Comparison of ENCODE assay signal across 17 cellular contexts in genomic region chr9:133105461-133105770, GRCh38.
"Had no signal": no experiment of that assay in that cellular context is flagged by ENCODE, and none has a peak within 500 bp of the region (broad histone marks: within the 10 kb centered on the region; RNA-seq: fewer than 3 reads in every experiment).

No MANE protein-coding gene starts in this region.

- H3K9me3 ChIP-seq: breast epithelium, gastrocnemius medialis, heart right ventricle, psoas muscle, thoracic aorta had no signal

- H3K27me3 Mint-ChIP-seq: activated naive CD8-positive, alpha-beta T cell treated with anti-CD3 and anti-CD28 coated beads, Interleukin-2, amount 10 ng/mL, durations not matched to agents 7 days and 5 days; naive B cell; stimulated activated naive CD8-positive, alpha-beta T cell treated with anti-CD3 and anti-CD28 coated beads, Interleukin-15, Interleukin-2, amounts not matched to agents 100 ng/mL and 50 ng/mL, for 24 hours had no signal

- H3K4me3 ChIP-seq: breast epithelium, gastrocnemius medialis, heart right ventricle, psoas muscle, thoracic aorta had no signal

- H3K9me3 Mint-ChIP-seq: activated naive CD8-positive, alpha-beta T cell treated with anti-CD3 and anti-CD28 coated beads, Interleukin-2, amount 10 ng/mL, durations not matched to agents 7 days and 5 days; mesothelial cell of epicardium; naive B cell; stimulated activated naive CD8-positive, alpha-beta T cell treated with anti-CD3 and anti-CD28 coated beads, Interleukin-15, Interleukin-2, amounts not matched to agents 100 ng/mL and 50 ng/mL, for 24 hours; T-helper 1 cell treated with Interleukin-12 subunit alpha and Interleukin-12 subunit beta and Interleukin-4 antibody, amounts not matched to agents 30 μg/mL and 1 μg/mL, for 36 hours had no signal

- H3K4me3 Mint-ChIP-seq: activated naive CD8-positive, alpha-beta T cell treated with anti-CD3 and anti-CD28 coated beads, Interleukin-2, amount 10 ng/mL, durations not matched to agents 7 days and 5 days; mesothelial cell of epicardium; naive B cell; stimulated activated naive CD8-positive, alpha-beta T cell treated with anti-CD3 and anti-CD28 coated beads, Interleukin-15, Interleukin-2, amounts not matched to agents 100 ng/mL and 50 ng/mL, for 24 hours; T-helper 1 cell treated with Interleukin-12 subunit alpha and Interleukin-12 subunit beta and Interleukin-4 antibody, amounts not matched to agents 30 μg/mL and 1 μg/mL, for 36 hours had no signal

- H3K4me1 ChIP-seq: breast epithelium, psoas muscle had no signal

- H3K27me3 ChIP-seq: breast epithelium, gastrocnemius medialis, heart right ventricle had no signal

- H3K4me1 Mint-ChIP-seq: mesothelial cell of epicardium had no signal

- DNase-seq: activated CD4-positive, alpha-beta T cell treated with anti-CD3 and anti-CD28 coated beads, Interleukin-2, amount 50 U/mL, for 1 hour; activated gamma-delta T cell; activated naive CD8-positive, alpha-beta T cell treated with anti-CD3 and anti-CD28 coated beads, Interleukin-2, amount 10 ng/mL, durations not matched to agents 7 days and 5 days; effector memory CD4-positive, alpha-beta T cell; heart right ventricle; islet precursor cell; naive B cell; stimulated activated CD4-positive, alpha-beta T cell treated with anti-CD3 and anti-CD28 coated beads, Interleukin-4, amount 100 ng/mL, for 24 hours had no signal

- H3K27ac ChIP-seq: breast epithelium, epithelial cell of prostate, gastrocnemius medialis, heart right ventricle, psoas muscle, thoracic aorta had no signal

- H3K27ac Mint-ChIP-seq: activated naive CD8-positive, alpha-beta T cell treated with anti-CD3 and anti-CD28 coated beads, Interleukin-2, amount 10 ng/mL, durations not matched to agents 7 days and 5 days; mesothelial cell of epicardium; stimulated activated naive CD8-positive, alpha-beta T cell treated with anti-CD3 and anti-CD28 coated beads, Interleukin-15, Interleukin-2, amounts not matched to agents 100 ng/mL and 50 ng/mL, for 24 hours; T-helper 1 cell treated with Interleukin-12 subunit alpha and Interleukin-12 subunit beta and Interleukin-4 antibody, amounts not matched to agents 30 μg/mL and 1 μg/mL, for 36 hours had no signal

- ATAC-seq: gastrocnemius medialis, heart right ventricle, psoas muscle, SK-N-SH treated with all-trans-retinoic acid at 6 μM for 48 hours had no signal
